8 cellular contexts compared by ENCODE assay signal in genomic region chr6:87968435-87969278, GRCh38.
DNase-seq lines count a peak whose midpoint lies in the region; ATAC-seq and TF ChIP-seq lines count a peak whose summit lies in the region.

No MANE protein-coding gene starts in this region.

- H3K9me3 Mint-ChIP-seq in activated naive CD8-positive, alpha-beta T cell treated with anti-CD3 and anti-CD28 coated beads, Interleukin-2, amount 50 U/mL, for 24 hours, result no peaks in the 10 kb centered on the region

- H3K4me1 ChIP-seq in Karpas-422 (ENCODE audit: low read length), result peaks cover 10% of the 10 kb centered on the region
- peaks cover 0 to 13% (median 9%) of the 10 kb centered on the region in 4 donors for H3K4me1 ChIP-seq in stomach

- peak overlapping the region; percentile 56 for H3K9ac ChIP-seq in Karpas-422 (ENCODE audit: low read length)

- H3K27ac ChIP-seq in Karpas-422 (ENCODE audit: low read length) (no peak overlapping the region), stomach (no peak overlapping the region)

- H2AFZ ChIP-seq in Karpas-422 (ENCODE audit: low read length), result peak overlapping the region; percentile 57

- TF ChIP-seq EP300 in stomach (IDR thresholded peaks at IDR 0.05), result no peak

- H3K27me3 ChIP-seq in Karpas-422 (ENCODE audit: low read length) (no peaks in the 10 kb centered on the region), stomach (peaks cover 0 to 37% (median 5%) of the 10 kb centered on the region in 3 donors)

- 8 to 14% (median 9%) methylated on average over 26 of the region's 26 CpGs for WGBS in stomach, 5 donors

- H3K4me1 Mint-ChIP-seq in activated naive CD8-positive, alpha-beta T cell treated with anti-CD3 and anti-CD28 coated beads, Interleukin-2, amount 50 U/mL, for 24 hours, result peaks cover 6% of the 10 kb centered on the region

- H3K9me3 ChIP-seq in Karpas-422 (ENCODE audit: low read length), result no peaks in the 10 kb centered on the region
- no peaks in the 10 kb centered on the region for H3K9me3 ChIP-seq in stomach

- no peak for TF ChIP-seq CTCF in stomach (IDR thresholded peaks at IDR 0.05)

- H4K20me1 ChIP-seq in Karpas-422 (ENCODE audit: insufficient read depth, low read depth, low read length), result no peaks in the 10 kb centered on the region

- no peaks in the 10 kb centered on the region for H3K9me2 ChIP-seq in Karpas-422 (replicated peaks; ENCODE audit: insufficient read depth, low read length)

- H3K27ac Mint-ChIP-seq in activated naive CD8-positive, alpha-beta T cell treated with anti-CD3 and anti-CD28 coated beads, Interleukin-2, amount 50 U/mL, for 24 hours, result no peak overlapping the region

- H3K36me3 Mint-ChIP-seq in activated naive CD8-positive, alpha-beta T cell treated with anti-CD3 and anti-CD28 coated beads, Interleukin-2, amount 50 U/mL, for 24 hours (ENCODE audit: low read depth), result no peaks in the 10 kb centered on the region

- peak overlapping the region; percentile 79 for H3K4me2 ChIP-seq in Karpas-422 (ENCODE audit: low read depth, low read length, poor library complexity, severe bottlenecking)

- intact Hi-C loops in stomach (cut with DNase I; ENCODE audit: low total_unique reads), result no loop called here

- no peak overlapping the region for H3K4me3 Mint-ChIP-seq in activated naive CD8-positive, alpha-beta T cell treated with anti-CD3 and anti-CD28 coated beads, Interleukin-2, amount 50 U/mL, for 24 hours

- peak; percentile 15 for DNase-seq in activated CD4-positive, alpha-beta T cell treated with anti-CD3 and anti-CD28 coated beads for 48 hours
- no peak for DNase-seq in activated CD4-positive, alpha-beta T cell treated with anti-CD3 and anti-CD28 coated beads, Interleukin-2, amount 50 U/mL, for 4 hours
- DNase-seq in Karpas-422, result no peak
- peak; percentile 4 for DNase-seq in activated naive CD8-positive, alpha-beta T cell treated with anti-CD3 and anti-CD28 coated beads, Interleukin-2, amount 50 U/mL, for 24 hours
- peak; percentile 53 for DNase-seq in inferior parietal cortex (ENCODE audit: extremely low spot score)
- DNase-seq in stomach, result peak; percentile 26

- no peaks in the 10 kb centered on the region for H3K79me2 ChIP-seq in Karpas-422 (ENCODE audit: low read length)

- H3K36me3 ChIP-seq in Karpas-422 (ENCODE audit: insufficient read depth, low read length), result no peaks in the 10 kb centered on the region
- H3K36me3 ChIP-seq in stomach, result no peaks in the 10 kb centered on the region

- H3K27me3 Mint-ChIP-seq in activated naive CD8-positive, alpha-beta T cell treated with anti-CD3 and anti-CD28 coated beads, Interleukin-2, amount 50 U/mL, for 24 hours, result peaks cover 8% of the 10 kb centered on the region

- H3K4me3 ChIP-seq in Karpas-422 (ENCODE audit: low read length), result peak overlapping the region; percentile 65
- peak overlapping the region; percentile 30 to 45 (median 33) for H3K4me3 ChIP-seq in stomach

- no peak for TF ChIP-seq POLR2A in stomach (IDR thresholded peaks at IDR 0.05)

- ATAC-seq in activated naive CD8-positive, alpha-beta T cell treated with anti-CD3 and anti-CD28 coated beads, Interleukin-2, amount 50 U/mL, for 24 hours, result peak; percentile 49
- ATAC-seq in GM18868 (IDR thresholded peaks at IDR 0.05; ENCODE audit: unreplicated experiment) (no peak), HG02938 (IDR thresholded peaks at IDR 0.05; ENCODE audit: unreplicated experiment) (no peak)

Comparison
In these comparisons a context has a peak if more than half of its experiments do, and no peak if none do; other contexts are left out.
1. DNase-seq: peak in activated CD4-positive, alpha-beta T cell treated with anti-CD3 and anti-CD28 coated beads for 48 hours (single experiment), activated naive CD8-positive, alpha-beta T cell treated with anti-CD3 and anti-CD28 coated beads, Interleukin-2, amount 50 U/mL, for 24 hours (single experiment), inferior parietal cortex (single experiment) and stomach (single experiment); none in activated CD4-positive, alpha-beta T cell treated with anti-CD3 and anti-CD28 coated beads, Interleukin-2, amount 50 U/mL, for 4 hours (0 of 2) and Karpas-422 (single experiment).